24 cellular contexts compared by ENCODE assay signal in genomic region chr13:106738279-106738678, GRCh38.
"Had no signal": no experiment of that assay in that cellular context is flagged by ENCODE, and none has a peak within 500 bp of the region (broad histone marks: within the 10 kb centered on the region; RNA-seq: fewer than 3 reads in every experiment).

No MANE protein-coding gene starts in this region.

- DNase-seq: activated CD4-positive, alpha-beta T cell treated with anti-CD3 and anti-CD28 coated beads, Interleukin-2, amount 10 ng/mL, durations not matched to agents 24 days and 14 days; activated CD4-positive, alpha-beta T cell treated with anti-CD3 and anti-CD28 coated beads, Interleukin-2, amount 50 U/mL, for 4 hours; activated CD8-positive, alpha-beta T cell treated with anti-CD3 and anti-CD28 coated beads for 36 hours; activated gamma-delta T cell treated with Interleukin-2 at 50 U/mL for 16 hours; activated naive CD4-positive, alpha-beta T cell treated with anti-CD3 and anti-CD28 coated beads for 36 hours; activated T-cell treated with anti-CD3 and anti-CD28 coated beads, Interleukin-2, amount 50 U/mL, for 1 hour; adrenal gland; brain microvascular endothelial cell; NCI-H1092 treated with DMSO at 0.1 percent for 48 hours; NCI-H1417; NCI-H187 treated with DMSO at 0.1 percent for 48 hours; NCI-H2081; NCI-H226; NCI-H446 treated with DMSO at 0.1 percent for 48 hours; NCI-H69; Right ventricle myocardium superior; SW 1271; T-helper 1 cell; T-helper 2 cell; T-helper 9 cell had no signal

- H3K4me3 ChIP-seq: adrenal gland, K562 had no signal

- H3K27ac Mint-ChIP-seq: activated CD4-positive, alpha-beta T cell treated with anti-CD3 and anti-CD28 coated beads, Interleukin-2, amount 10 ng/mL, durations not matched to agents 24 days and 14 days; activated CD8-positive, alpha-beta T cell treated with anti-CD3 and anti-CD28 coated beads for 36 hours; activated naive CD4-positive, alpha-beta T cell treated with anti-CD3 and anti-CD28 coated beads for 36 hours; activated naive CD4-positive, alpha-beta T cell treated with anti-CD3 and anti-CD28 coated beads, Interleukin-2, amount 50 U/mL, for 72 hours; activated T-helper 1 cell treated with anti-CD3 and anti-CD28 coated beads, Interleukin-12 subunit alpha, Interleukin-12 subunit beta, Interleukin-2, Interleukin-4 antibody, amounts not matched to agents 30 ng/mL and 10 ng/mL and 1 ng/mL, durations not matched to agents 14 hours and 24 hours and 36 hours had no signal

- H3K4me1 ChIP-seq: adrenal gland had no signal

- H3K36me3 ChIP-seq: adrenal gland, brain microvascular endothelial cell had no signal

- H3K4me1 Mint-ChIP-seq: activated CD4-positive, alpha-beta T cell treated with anti-CD3 and anti-CD28 coated beads, Interleukin-2, amount 10 ng/mL, durations not matched to agents 24 days and 14 days had no signal

- H3K9me3 Mint-ChIP-seq: activated CD4-positive, alpha-beta T cell treated with anti-CD3 and anti-CD28 coated beads, Interleukin-2, amount 10 ng/mL, durations not matched to agents 24 days and 14 days; activated CD8-positive, alpha-beta T cell treated with anti-CD3 and anti-CD28 coated beads for 36 hours; activated naive CD4-positive, alpha-beta T cell treated with anti-CD3 and anti-CD28 coated beads, Interleukin-2, amount 50 U/mL, for 72 hours; activated T-helper 1 cell treated with anti-CD3 and anti-CD28 coated beads, Interleukin-12 subunit alpha, Interleukin-12 subunit beta, Interleukin-2, Interleukin-4 antibody, amounts not matched to agents 30 ng/mL and 10 ng/mL and 1 ng/mL, durations not matched to agents 14 hours and 24 hours and 36 hours had no signal

- H3K4me3 Mint-ChIP-seq: activated CD4-positive, alpha-beta T cell treated with anti-CD3 and anti-CD28 coated beads, Interleukin-2, amount 10 ng/mL, durations not matched to agents 24 days and 14 days; activated CD8-positive, alpha-beta T cell treated with anti-CD3 and anti-CD28 coated beads for 36 hours; activated naive CD4-positive, alpha-beta T cell treated with anti-CD3 and anti-CD28 coated beads for 36 hours; activated T-helper 1 cell treated with anti-CD3 and anti-CD28 coated beads, Interleukin-12 subunit alpha, Interleukin-12 subunit beta, Interleukin-2, Interleukin-4 antibody, amounts not matched to agents 30 ng/mL and 10 ng/mL and 1 ng/mL, durations not matched to agents 14 hours and 24 hours and 36 hours had no signal

- H3K27ac ChIP-seq: adrenal gland, brain microvascular endothelial cell had no signal

- FAIRE-seq: astrocyte, K562 had no signal

- H3K27me3 Mint-ChIP-seq: activated CD4-positive, alpha-beta T cell treated with anti-CD3 and anti-CD28 coated beads, Interleukin-2, amount 10 ng/mL, durations not matched to agents 24 days and 14 days; activated CD8-positive, alpha-beta T cell treated with anti-CD3 and anti-CD28 coated beads for 36 hours had no signal

- ATAC-seq: activated CD8-positive, alpha-beta T cell treated with anti-CD3 and anti-CD28 coated beads for 36 hours; activated naive CD4-positive, alpha-beta T cell treated with anti-CD3 and anti-CD28 coated beads, Interleukin-2, amount 50 U/mL, for 72 hours; K562 had no signal

- H3K27me3 ChIP-seq: adrenal gland, brain microvascular endothelial cell had no signal

- H3K9me3 ChIP-seq: adrenal gland had no signal
